Comparison of ENCODE assay signal across 22 cellular contexts in genomic region chr12:74922117-74922516, GRCh38.
DNase-seq lines count a peak whose midpoint lies in the region; ATAC-seq, FAIRE-seq and TF ChIP-seq lines count a peak whose summit lies in the region.
"Had no signal": no experiment of that assay in that cellular context is flagged by ENCODE, and none has a peak within 500 bp of the region (broad histone marks: within the 10 kb centered on the region; RNA-seq: fewer than 3 reads in every experiment).

No MANE protein-coding gene starts in this region.

- WGBS in IMR-90 (ENCODE audit: extremely low coverage in 2 of 2, insufficient read length in 1 of 2), 2 experiments = 0% methylated on average over 1 of the region's 1 CpG; no CpG with 5 or more reads in 1 of the 2 experiments

- no peaks in the 10 kb centered on the region for H4K20me1 ChIP-seq in IMR-90 (ENCODE audit: insufficient read depth, low read length)

- H3K4me2 ChIP-seq in IMR-90 (ENCODE audit: low read depth, low read length) = no peak overlapping the region
- H3K4me2 ChIP-seq: GM23338 had no signal

- BruUV-seq in IMR-90 (replicated peaks; lab: Mats Ljungman, UMichigan) = no TSS peak

- H4K8ac ChIP-seq in IMR-90 (ENCODE audit: low read depth in 2 of 2, low read length in 2 of 2) = no peak overlapping the region

- no peak overlapping the region for H3K9ac ChIP-seq in IMR-90 (ENCODE audit: low read depth, low read length)

- dilution Hi-C loops in IMR-90 (cut with HindIII; ENCODE audit: low sequenced_read_pairs, unreplicated experiment) = no loop called here

- H3K36me3 ChIP-seq in IMR-90 (ENCODE audit: control insufficient read depth, insufficient read depth, low read length) (no peaks in the 10 kb centered on the region), lower lobe of right lung (no peaks in the 10 kb centered on the region)
- H3K36me3 ChIP-seq: BE2C had no signal

- no peak overlapping the region for H2AK5ac ChIP-seq in IMR-90 (ENCODE audit: low read depth, low read length)

- no peaks in the 10 kb centered on the region for H3K36me3 Mint-ChIP-seq in chondrocyte (ENCODE audit: low read depth)
- H3K36me3 Mint-ChIP-seq: CD4-positive, CD25-positive, alpha-beta regulatory T cell had no signal

- in situ Hi-C loops in IMR-90 (cut with MboI; ENCODE audit: low sequenced_read_pairs) = no loop called here

- H3K9me3 ChIP-seq in IMR-90 (ENCODE audit: control insufficient read depth, insufficient read depth, low read length) (no peaks in the 10 kb centered on the region; the same call in 1 of the 2 replicates), lower lobe of right lung (peaks cover 4% of the 10 kb centered on the region)
- H3K9me3 ChIP-seq: BE2C, Caco-2 had no signal

- H3K4me1 ChIP-seq in IMR-90 (ENCODE audit: control insufficient read depth, insufficient read depth, low read length) = no peaks in the 10 kb centered on the region
- H3K4me1 ChIP-seq in lower lobe of right lung = no peaks in the 10 kb centered on the region
- H3K4me1 ChIP-seq: BE2C, Caco-2 had no signal

- TF ChIP-seq POLR2A in IMR-90 (IDR thresholded peaks at IDR 0.05; ENCODE audit: low read depth, low read length) = no peak

- no peak overlapping the region for H2AFZ ChIP-seq in IMR-90 (replicated peaks; ENCODE audit: low read length, poor library complexity)
- H2AFZ ChIP-seq: GM23338 had no signal

- FAIRE-seq in RCC 7860 (lab: Jason Lieb, UNC) = no peak
- FAIRE-seq: A204.1, D721Med, GM12892, GM18507, HTR-8/SVneo had no signal

- no peak overlapping the region for H3K27ac Mint-ChIP-seq in chondrocyte (ENCODE audit: unreplicated experiment)
- H3K27ac Mint-ChIP-seq: CD4-positive, CD25-positive, alpha-beta regulatory T cell; GM23338; HFFc6 had no signal

- DNase-seq in IMR-90 (no peak), chondrocyte (ENCODE audit: low spot score) (peak; percentile 59), lower lobe of right lung (no peak), RCC 7860 (ENCODE audit: low spot score) (no peak), DMS 273 treated with DMSO at 0.1 percent for 48 hours (lab: John Stamatoyannopoulos, UW) (no peak)
- DNase-seq: ACHN; BE2C; C1 segment of cervical spinal cord; Caco-2; CD4-positive, CD25-positive, alpha-beta regulatory T cell; DMS153; DMS79; GDM1; HFFc6 had no signal

- H3K27ac ChIP-seq in IMR-90 (ENCODE audit: insufficient read depth, low read length) (no peak overlapping the region), lower lobe of right lung (no peak overlapping the region)

- no peak overlapping the region for H3K4ac ChIP-seq in IMR-90 (ENCODE audit: low read depth, low read length)

- H3K4me3 Mint-ChIP-seq in chondrocyte (ENCODE audit: unreplicated experiment) = no peak overlapping the region
- H3K4me3 Mint-ChIP-seq: CD4-positive, CD25-positive, alpha-beta regulatory T cell; GM23338; HFFc6 had no signal

- no peak overlapping the region for H3K14ac ChIP-seq in IMR-90 (replicated peaks; ENCODE audit: low read depth, low read length)

- H2AK9ac ChIP-seq in IMR-90 (replicated peaks; ENCODE audit: low read depth, low read length, poor library complexity) = peak overlapping the region; percentile 5

- POLR2A ChIA-PET in IMR-90 (lab: Charles Lee; ENCODE audit: unreplicated experiment) = no interaction called here

- H3K27me3 Mint-ChIP-seq in chondrocyte (ENCODE audit: low read depth) = peaks cover 4% of the 10 kb centered on the region
- H3K27me3 Mint-ChIP-seq: CD4-positive, CD25-positive, alpha-beta regulatory T cell had no signal

- H4K5ac ChIP-seq in IMR-90 (ENCODE audit: low read depth, low read length) = no peak overlapping the region

- H3K9me3 Mint-ChIP-seq in chondrocyte (ENCODE audit: low read depth) = peaks cover 11% of the 10 kb centered on the region

- no peak overlapping the region for H3K56ac ChIP-seq in IMR-90 (ENCODE audit: extremely low read depth, insufficient read depth, low read length)

- no peak overlapping the region for H3K23ac ChIP-seq in IMR-90 (ENCODE audit: low read depth, low read length)

- H4K91ac ChIP-seq in IMR-90 (ENCODE audit: insufficient read depth, low read depth, low read length) = no peak overlapping the region

- no peak overlapping the region for H2BK15ac ChIP-seq in IMR-90 (ENCODE audit: low read depth, low read length)

- no peak for ATAC-seq in IMR-90 (ENCODE audit: low read depth)
- ATAC-seq in lower lobe of right lung = peak; percentile 12 to 39
- ATAC-seq in HG02870 (IDR thresholded peaks at IDR 0.05; ENCODE audit: unreplicated experiment) = no peak
- ATAC-seq: GM23338, HCT116 had no signal

- CTCF ChIA-PET in IMR-90 (lab: Yijun Ruan, JAX) = no interaction called here

- H3K4me1 Mint-ChIP-seq in chondrocyte (ENCODE audit: low read depth) = no peaks in the 10 kb centered on the region
- H3K4me1 Mint-ChIP-seq: CD4-positive, CD25-positive, alpha-beta regulatory T cell; GM23338 had no signal

- no peak overlapping the region for H3K4me3 ChIP-seq in IMR-90 (ENCODE audit: insufficient read depth, low read depth, low read length)
- no peak overlapping the region for H3K4me3 ChIP-seq in lower lobe of right lung
- H3K4me3 ChIP-seq: GM23338 had no signal

- intact Hi-C loops in IMR-90 (cut with micrococcal nuclease) = no loop called here
- intact Hi-C loops in lower lobe of right lung (cut with DNase I) = no loop called here

- H2BK120ac ChIP-seq in IMR-90 (ENCODE audit: low read depth, low read length) = no peak overlapping the region

- H3K27me3 ChIP-seq in IMR-90 (ENCODE audit: control insufficient read depth, insufficient read depth, low read length) = no peaks in the 10 kb centered on the region
- no peaks in the 10 kb centered on the region for H3K27me3 ChIP-seq in lower lobe of right lung (ENCODE audit: low read depth)
- H3K27me3 ChIP-seq: BE2C had no signal

- no peaks in the 10 kb centered on the region for H3K9me1 ChIP-seq in IMR-90 (ENCODE audit: insufficient read depth, low read length)

- H3K18ac ChIP-seq in IMR-90 (ENCODE audit: low read depth, low read length) = no peak overlapping the region

- H3K79me1 ChIP-seq in IMR-90 (ENCODE audit: low read depth in 1 of 2, low read length in 2 of 2) = no peaks in the 10 kb centered on the region

- TF ChIP-seq RAD21 in IMR-90 (IDR thresholded peaks at IDR 0.05; ENCODE audit: low read length) = no peak

- no peak overlapping the region for H2BK20ac ChIP-seq in IMR-90 (ENCODE audit: low read depth, low read length)

- no peak for TF ChIP-seq CTCF in IMR-90 (conservative IDR thresholded peaks at IDR 0.05; ENCODE audit: low read depth, low read length)
- no peak for TF ChIP-seq CTCF in chondrocyte (IDR thresholded peaks at IDR 0.05)
- TF ChIP-seq CTCF in lower lobe of right lung (IDR thresholded peaks at IDR 0.05) = no peak

- no peak overlapping the region for H2BK5ac ChIP-seq in IMR-90 (ENCODE audit: low read depth, low read length, poor library complexity, severe bottlenecking)

TF ChIP-seq in IMR-90, 13 proteins besides CTCF, POLR2A, EP300 and RAD21:
- no peak for TF ChIP-seq MXI1 (IDR thresholded peaks at IDR 0.05; ENCODE audit: borderline replicate concordance, low read depth, low read length)

Comparison
In these comparisons a context has a peak if more than half of its experiments do, and no peak if none do; other contexts are left out.
1. ATAC-seq: peak in lower lobe of right lung (2 of 2); none in IMR-90 (single experiment) and HG02870 (single experiment).